10 cellular contexts compared by ENCODE assay signal in the genomic region with DNA sequence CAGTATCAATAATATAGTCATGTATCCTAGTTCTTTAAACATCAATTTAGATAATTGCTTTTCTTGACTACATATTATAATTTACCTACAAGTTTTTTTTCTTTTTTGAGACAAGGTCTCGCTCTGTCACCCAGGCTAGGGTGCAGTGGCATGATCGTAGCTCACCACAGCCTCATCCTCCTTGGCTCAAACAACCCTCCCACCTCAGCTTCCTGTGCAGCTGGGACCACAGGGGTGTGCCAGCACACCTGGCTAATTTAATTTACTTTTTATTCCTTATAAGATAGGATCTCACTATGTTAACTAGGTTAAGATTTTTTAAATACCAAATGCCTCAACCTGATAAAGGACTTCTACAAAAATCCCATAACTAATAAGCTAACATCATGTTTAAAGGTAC. TPM values are rescaled to one million over a fixed set of nuclear protein-coding genes. Genes with fewer than 3 reads are reported as not detected.
DNase-seq lines count a peak whose midpoint lies in the region; ATAC-seq and TF ChIP-seq lines count a peak whose summit lies in the region.
"Had no signal": no experiment of that assay in that cellular context is flagged by ENCODE, and none has a peak within 500 bp of the region (broad histone marks: within the 10 kb centered on the region; RNA-seq: fewer than 3 reads in every experiment).

No MANE protein-coding gene starts in this region.

- H3K9ac ChIP-seq in H9 (ENCODE audit: extremely low read depth, insufficient read length, low read length): no peak overlapping the region

- H3K56ac ChIP-seq in H9 (ENCODE audit: insufficient read length, low read depth, low read length): no peak overlapping the region

- peaks cover 29 to 32% of the 10 kb centered on the region in 2 experiments for H3K9me3 Mint-ChIP-seq in H9

- WGBS in H9 (ENCODE audit: extremely low coverage, insufficient read length, low lambda C conversion rate): no CpG with 5 or more reads among the region's 2 CpGs

- no peaks in the 10 kb centered on the region for H3K4me1 ChIP-seq in neutrophil (ENCODE audit: control insufficient read depth in 1 of 2, insufficient read depth in 1 of 2, low read depth in 1 of 2, low read length in 1 of 2)
- no peaks in the 10 kb centered on the region for H3K4me1 ChIP-seq in H9 (ENCODE audit: insufficient read depth, low read length)

- TF ChIP-seq CTCF in neutrophil (IDR thresholded peaks at IDR 0.05) (no peak), H9 (conservative IDR thresholded peaks at IDR 0.05) (no peak)

- H2BK15ac ChIP-seq in H9 (ENCODE audit: low read depth, low read length): no peak overlapping the region

- H3K36me3 Mint-ChIP-seq in H9 (ENCODE audit: insufficient read depth in 1 of 3, low read depth in 3 of 3): peaks cover 38 to 64% (median 61%) of the 10 kb centered on the region in 3 experiments

- DNase-seq in activated naive CD4-positive, alpha-beta T cell treated with Interleukin-2 at 50 U/mL for 16 hours: peak; percentile 18
- no peak for DNase-seq in activated naive CD4-positive, alpha-beta T cell treated with anti-CD3 and anti-CD28 coated beads, Interleukin-2, amount 50 U/mL, for 16 hours
- DNase-seq in activated T-cell treated with anti-CD3 and anti-CD28 coated beads, Interleukin-2, amount 50 U/mL, for 1 hour: peak; percentile 33
- DNase-seq in H9: no peak
- DNase-seq in NCI-H1417 (lab: John Stamatoyannopoulos, UW): no peak
- no peak for DNase-seq in C1 segment of cervical spinal cord (lab: John Stamatoyannopoulos, UW)
- DNase-seq: foreskin melanocyte, NCI-H526 treated with DMSO at 0.1 percent for 48 hours had no signal

- H3K36me3 ChIP-seq in neutrophil: peaks cover 23% of the 10 kb centered on the region

- H3K4me2 ChIP-seq in H9 (ENCODE audit: insufficient read depth, insufficient read length, low read length): no peak overlapping the region

- no peaks in the 10 kb centered on the region for H3K27me3 ChIP-seq in neutrophil
- no peaks in the 10 kb centered on the region for H3K27me3 ChIP-seq in H9 (ENCODE audit: insufficient read depth, low read length)

- no peaks in the 10 kb centered on the region for H4K20me1 ChIP-seq in H9 (ENCODE audit: control insufficient read depth, insufficient read depth, insufficient read length)

- H3K27ac Mint-ChIP-seq in H9: no peak overlapping the region

- H3K4ac ChIP-seq in H9 (ENCODE audit: low read depth, low read length): no peak overlapping the region

- no peaks in the 10 kb centered on the region for H3K4me1 Mint-ChIP-seq in H9

- no peak overlapping the region for H4K5ac ChIP-seq in H9 (ENCODE audit: insufficient read length, low read depth, low read length)

- H3K79me1 ChIP-seq in H9 (ENCODE audit: insufficient read depth, low read depth, low read length, poor library complexity, severe bottlenecking): peaks cover 6% of the 10 kb centered on the region

- H3K4me3 Mint-ChIP-seq in H9: no peak overlapping the region

- no peak overlapping the region for H2BK20ac ChIP-seq in H9 (ENCODE audit: low read depth, low read length, poor library complexity, severe bottlenecking)

- H3K27ac ChIP-seq in neutrophil (peak overlapping the region; percentile 24), H9 (ENCODE audit: insufficient read length, low read depth, low read length) (no peak overlapping the region)

- H4K91ac ChIP-seq in H9 (ENCODE audit: insufficient read length, low read depth, low read length): no peak overlapping the region

- no peaks in the 10 kb centered on the region for H3K27me3 Mint-ChIP-seq in H9 (ENCODE audit: low read depth)

- H3K4me3 ChIP-seq in neutrophil (ENCODE audit: low read depth in 1 of 2, low read length in 1 of 2): no peak overlapping the region

- H2AFZ ChIP-seq in H9 (ENCODE audit: low read length): no peak overlapping the region

- no peaks in the 10 kb centered on the region for H3K9me3 ChIP-seq in neutrophil
- H3K9me3 ChIP-seq in H9 (ENCODE audit: control insufficient read depth, low read depth, low read length): peaks cover 5% of the 10 kb centered on the region

- no peak overlapping the region for H2BK120ac ChIP-seq in H9 (ENCODE audit: low read depth, low read length, poor library complexity, severe bottlenecking)

- H4K8ac ChIP-seq in H9 (replicated peaks; ENCODE audit: insufficient read length, low read depth, low read length): no peak overlapping the region

- H3K23ac ChIP-seq in H9 (ENCODE audit: insufficient read length, low read depth, low read length): no peak overlapping the region

- H3K18ac ChIP-seq in H9 (ENCODE audit: insufficient read length, low read depth, low read length): no peak overlapping the region

- H3K14ac ChIP-seq in H9 (ENCODE audit: insufficient read depth, low read length): no peak overlapping the region

- no peak overlapping the region for H2AK5ac ChIP-seq in H9 (ENCODE audit: insufficient read length, low read length)

- H2BK5ac ChIP-seq in H9 (ENCODE audit: insufficient read length, low read length): no peak overlapping the region

- no peaks in the 10 kb centered on the region for H3K23me2 ChIP-seq in H9 (ENCODE audit: insufficient read length, low read depth, low read length, poor library complexity, severe bottlenecking)

- no peak overlapping the region for H3T11ph ChIP-seq in H9 (ENCODE audit: low read length)

- H2BK12ac ChIP-seq in H9 (ENCODE audit: insufficient read length, low read depth, low read length): no peak overlapping the region

- ATAC-seq in HG03108 (IDR thresholded peaks at IDR 0.05; ENCODE audit: unreplicated experiment): peak; percentile 83

- H3K79me2 ChIP-seq in H9 (ENCODE audit: insufficient read depth, low read length): peaks cover 14% of the 10 kb centered on the region; the same call in 1 of the 2 replicates

RNA-seq across cellular contexts. Expression of a gene that starts 21.1 kb away (rescaled TPM):
- total RNA-seq in H9 (2021): 46.2 and 53.0 TPM in 2 replicates

RNA-seq across cellular contexts. Expression of a gene that starts 37.0 kb away (rescaled TPM):
- total RNA-seq in H9 (2021): 21.1 and 22.7 TPM in 2 replicates

Comparison
In these comparisons a context has a peak if more than half of its experiments do, and no peak if none do; other contexts are left out.
1. DNase-seq: peak in activated naive CD4-positive, alpha-beta T cell treated with Interleukin-2 at 50 U/mL for 16 hours (single experiment) and activated T-cell treated with anti-CD3 and anti-CD28 coated beads, Interleukin-2, amount 50 U/mL, for 1 hour (single experiment); none in activated naive CD4-positive, alpha-beta T cell treated with anti-CD3 and anti-CD28 coated beads, Interleukin-2, amount 50 U/mL, for 16 hours (single experiment), H9 (single experiment), NCI-H1417 (0 of 3) and C1 segment of cervical spinal cord (0 of 14).